In genomic region chr5:143164557-143164956, GRCh38 we compare ENCODE assay signal across 28 cellular contexts.
DNase-seq lines count a peak whose midpoint lies in the region; ATAC-seq, FAIRE-seq and TF ChIP-seq lines count a peak whose summit lies in the region.
"Had no signal": no experiment of that assay in that cellular context is flagged by ENCODE, and none has a peak within 500 bp of the region (broad histone marks: within the 10 kb centered on the region; RNA-seq: fewer than 3 reads in every experiment).

No MANE protein-coding gene starts in this region.

- no peaks in the 10 kb centered on the region for H4K20me1 ChIP-seq in GM12878 (ENCODE audit: control insufficient read depth, insufficient read depth)

- no peak overlapping the region for H2AFZ ChIP-seq in GM12878 (ENCODE audit: control insufficient read depth, low read depth, low read length)

- H3K9me3 Mint-ChIP-seq in natural killer cell, result no peaks in the 10 kb centered on the region
- H3K9me3 Mint-ChIP-seq: activated T-cell treated with anti-CD3 and anti-CD28 coated beads, Interleukin-2, amount 50 U/mL, for 4 hours; central memory CD8-positive, alpha-beta T cell; natural killer cell treated with Interleukin-12 subunit alpha and Interleukin-12 subunit beta and Interleukin-15 and Interleukin-18, amount 100 ng/mL, for 72 hours; type B pancreatic cell had no signal

- H3K4me1 Mint-ChIP-seq in natural killer cell, result peaks cover 32 to 56% of the 10 kb centered on the region in 2 donors

- TF ChIP-seq EP300 in GM12878 (IDR thresholded peaks at IDR 0.05; ENCODE audit: borderline replicate concordance in 1 of 2, control insufficient read depth in 1 of 2, low read depth in 2 of 2, low read length in 2 of 2), result no peak

- no peak overlapping the region for H3K9ac ChIP-seq in GM12878 (ENCODE audit: control insufficient read depth, insufficient read depth, low read length)

- TF ChIP-seq CTCF in GM12873 (IDR thresholded peaks at IDR 0.05; ENCODE audit: insufficient read depth, low read depth, low read length, missing control alignments), result peak; percentile 17
- 0 out of 6 replicates have a peak, but pooled peaks of 1 of the 3 experiments have one; percentile 2 for TF ChIP-seq CTCF in GM12878 (IDR thresholded peaks at IDR 0.05 in 2 of 3, conservative IDR thresholded peaks at IDR 0.05 in 1 of 3; ENCODE audit: control insufficient read depth in 2 of 3, extremely low read depth in 1 of 3, insufficient read depth in 1 of 3, low read depth in 3 of 3, low read length in 3 of 3)
- TF ChIP-seq CTCF in Peyer's patch (IDR thresholded peaks at IDR 0.05), result no peak
- no peak for TF ChIP-seq CTCF in natural killer cell (IDR thresholded peaks at IDR 0.05)

- peak; percentile 27 for DNase-seq in NCI-H226
- DNase-seq in GM12878 (ENCODE audit: low read depth, low spot score), result no peak
- peak; percentile 29 for DNase-seq in kidney tubule cell (ENCODE audit: low spot score)
- DNase-seq in Peyer's patch, result no peak
- DNase-seq in stimulated activated CD4-positive, alpha-beta T cell treated with anti-CD3 and anti-CD28 coated beads, Interleukin-12 subunit alpha, Interleukin-12 subunit beta, amount 100 ng/mL, for 4 hours, result no peak
- DNase-seq in natural killer cell, result no peak
- DNase-seq in NK-92 (lab: John Stamatoyannopoulos, UW; ENCODE audit: unreplicated experiment), result no peak
- DNase-seq: activated CD4-positive, CD25-positive, alpha-beta regulatory T cell; activated gamma-delta T cell; activated T-cell treated with anti-CD3 and anti-CD28 coated beads, Interleukin-2, amount 50 U/mL, for 4 hours; BE2C; DMS153; hypothalamus; left colon; mammary epithelial cell; mucosa of descending colon; NCI-H1105; NCI-H1930; NCI-H526 treated with DMSO at 0.1 percent for 48 hours; occipital lobe; psoas muscle; stimulated activated CD4-positive, alpha-beta T cell treated with anti-CD3 and anti-CD28 coated beads, Interleukin-15, amount 100 ng/mL, for 24 hours; stimulated activated naive B cell treated with anti-CD40 and anti-IgM and Interleukin-4, amounts not matched to agents 10 μg/mL and 1 μg/mL and 100 μg/mL, for 72 hours had no signal

- H3K4me3 ChIP-seq in GM12878 (no peak overlapping the region), Peyer's patch (no peak overlapping the region)
- H3K4me3 ChIP-seq: mucosa of descending colon, psoas muscle had no signal

- H3K4me3 Mint-ChIP-seq in natural killer cell, result no peak overlapping the region
- H3K4me3 Mint-ChIP-seq: activated T-cell treated with anti-CD3 and anti-CD28 coated beads, Interleukin-2, amount 50 U/mL, for 4 hours; central memory CD8-positive, alpha-beta T cell; natural killer cell treated with Interleukin-12 subunit alpha and Interleukin-12 subunit beta and Interleukin-15 and Interleukin-18, amount 100 ng/mL, for 72 hours; type B pancreatic cell had no signal

- POLR2A ChIA-PET in GM12878 (lab: Charles Lee), result interaction anchor here (0.8 to 1.7 kb wide), 3 partner anchors 10 to 63 kb away, joined by 3 read pairs; no protein-coding TSS in a partner anchor

- H3K27ac Mint-ChIP-seq in natural killer cell, result peak overlapping the region in 1 of 2 donors; percentile 37
- H3K27ac Mint-ChIP-seq: type B pancreatic cell had no signal

- in situ Hi-C loops in GM12878 (cut with MboI), result no loop called here

- H3K36me3 Mint-ChIP-seq in natural killer cell, result peaks cover 8% of the 10 kb centered on the region

- no peaks in the 10 kb centered on the region for H3K27me3 Mint-ChIP-seq in natural killer cell (ENCODE audit: low read depth in 2 of 2)
- H3K27me3 Mint-ChIP-seq: central memory CD8-positive, alpha-beta T cell; natural killer cell treated with Interleukin-12 subunit alpha and Interleukin-12 subunit beta and Interleukin-15 and Interleukin-18, amount 100 ng/mL, for 72 hours; stimulated activated naive B cell treated with anti-CD40 and anti-IgM and Interleukin-4, amounts not matched to agents 10 μg/mL and 1 μg/mL and 100 μg/mL, for 72 hours; type B pancreatic cell had no signal

- no peak overlapping the region for H3K4me2 ChIP-seq in GM12878 (ENCODE audit: control insufficient read depth, insufficient read depth)

- H3K27me3 ChIP-seq in GM12878 (replicated peaks in 1 of 2; ENCODE audit: control insufficient read depth in 2 of 2, insufficient read depth in 2 of 2, low read length in 1 of 2) (no peaks in the 10 kb centered on the region), Peyer's patch (no peaks in the 10 kb centered on the region)
- H3K27me3 ChIP-seq: BE2C had no signal

- no peak for FAIRE-seq in GM12878 (lab: Jason Lieb, UNC)

- H3K79me2 ChIP-seq in GM12878 (ENCODE audit: control insufficient read depth, insufficient read depth, low read length), result no peaks in the 10 kb centered on the region

- H3K27ac ChIP-seq in GM12878 (ENCODE audit: control insufficient read depth, insufficient read depth) (no peak overlapping the region; the same call in 1 of the 2 replicates), Peyer's patch (no peak overlapping the region)
- H3K27ac ChIP-seq: psoas muscle had no signal

- CTCF ChIA-PET in GM12878 (lab: Yijun Ruan, JAX), result interaction anchor here (1.0 to 1.6 kb wide), 3 partner anchors 8 to 33 kb away, joined by 3 to 5 read pairs (median 4); no protein-coding TSS in a partner anchor

- SMC1A ChIA-PET in GM12878 (lab: Charles Lee; ENCODE audit: uncharacterized antibody, unreplicated experiment), result interaction anchor here (0.7 to 2.9 kb wide), 12 partner anchors 9 to 98 kb away, joined by 3 to 15 read pairs (median 5); no protein-coding TSS in a partner anchor

- no TSS peak for BruUV-seq in GM12878 (replicated peaks; lab: Mats Ljungman, UMichigan)

- 48% methylated on average over 4 of the region's 4 CpGs for WGBS in GM12878 (ENCODE audit: insufficient coverage, insufficient replicate concordance, low lambda C conversion rate, missing lambda C conversion rate)

- intact Hi-C loops in GM12878 (cut with micrococcal nuclease; ENCODE audit: unreplicated experiment), result no loop called here
- intact Hi-C loops in natural killer cell (cut with micrococcal nuclease), result no loop called here

- TF ChIP-seq RAD21 in GM12878 (IDR thresholded peaks at IDR 0.05; ENCODE audit: insufficient read depth, low read depth, low read length), result 0 out of 2 replicates have a peak, but pooled peaks have one; percentile 5

- ATAC-seq in GM12878 (no peak), natural killer cell (no peak)
- ATAC-seq: activated T-cell treated with anti-CD3 and anti-CD28 coated beads, Interleukin-2, amount 50 U/mL, for 4 hours; HCT116; left colon; mucosa of descending colon; natural killer cell treated with Interleukin-12 subunit alpha and Interleukin-12 subunit beta and Interleukin-15 and Interleukin-18, amount 100 ng/mL, for 72 hours; psoas muscle had no signal

- H3K4me1 ChIP-seq in GM12878 (ENCODE audit: control insufficient read depth, insufficient read depth, low read length) (no peaks in the 10 kb centered on the region; the same call in 1 of the 2 replicates), Peyer's patch (peaks cover 0 to 17% (median 0%) of the 10 kb centered on the region in 4 donors)
- H3K4me1 ChIP-seq: BE2C had no signal

- H3K9me3 ChIP-seq in GM12878 (replicated peaks; ENCODE audit: control insufficient read depth, insufficient read depth, low read length) (no peaks in the 10 kb centered on the region), Peyer's patch (no peaks in the 10 kb centered on the region)
- H3K9me3 ChIP-seq: BE2C, mucosa of descending colon, psoas muscle had no signal

- H3K36me3 ChIP-seq in GM12878 (ENCODE audit: control insufficient read depth in 2 of 2, insufficient read depth in 2 of 2, low read length in 1 of 2) (no peaks in the 10 kb centered on the region; a peak in 1 of 4 replicates), Peyer's patch (no peaks in the 10 kb centered on the region)
- H3K36me3 ChIP-seq: BE2C had no signal

- no peak for TF ChIP-seq POLR2A in GM12878 (IDR thresholded peaks at IDR 0.05; ENCODE audit: low read depth, low read length)
- TF ChIP-seq POLR2A in Peyer's patch (IDR thresholded peaks at IDR 0.05), result no peak

- RAD21 ChIA-PET in GM12878 (lab: Charles Lee; ENCODE audit: unreplicated experiment), result interaction anchor here (0.8 to 3.3 kb wide), 9 partner anchors 11 to 148 kb away, joined by 3 to 8 read pairs (median 3); no protein-coding TSS in a partner anchor

TF ChIP-seq in GM12878, 131 proteins besides CTCF, POLR2A, EP300 and RAD21 (continues in another document):
- no peak for TF ChIP-seq ZNF207 (IDR thresholded peaks at IDR 0.05; ENCODE audit: borderline replicate concordance)
- TF ChIP-seq MEF2A (IDR thresholded peaks at IDR 0.05; ENCODE audit: insufficient read depth, low read depth, low read length), result no peak
- TF ChIP-seq PRDM15 (CRISPR knock-in tag; IDR thresholded peaks at IDR 0.05), result no peak
- no peak for TF ChIP-seq RELA (IDR thresholded peaks at IDR 0.05; ENCODE audit: borderline replicate concordance, partially characterized antibody)

Comparison
In these comparisons a context has a peak if more than half of its experiments do, and no peak if none do; other contexts are left out.
1. DNase-seq: peak in NCI-H226 (single experiment) and kidney tubule cell (single experiment); none in GM12878 (single experiment), Peyer's patch (0 of 3), stimulated activated CD4-positive, alpha-beta T cell treated with anti-CD3 and anti-CD28 coated beads, Interleukin-12 subunit alpha, Interleukin-12 subunit beta, amount 100 ng/mL, for 4 hours (single experiment), natural killer cell (single experiment) and NK-92 (single experiment).